19 cellular contexts compared by ENCODE assay signal in genomic region chr5:60673329-60673728, GRCh38. TPM values are rescaled to one million over a fixed set of nuclear protein-coding genes. Genes with fewer than 3 reads are reported as not detected.
A peak's percentile ranks its signal among the peaks of the same experiment; 100 is the strongest.
DNase-seq lines count a peak whose midpoint lies in the region; ATAC-seq, FAIRE-seq and TF ChIP-seq lines count a peak whose summit lies in the region.
"Had no signal": no experiment of that assay in that cellular context is flagged by ENCODE, and none has a peak within 500 bp of the region (broad histone marks: within the 10 kb centered on the region; RNA-seq: fewer than 3 reads in every experiment).

No MANE protein-coding gene starts in this region.

- no peak overlapping the region for H4K91ac ChIP-seq in trophoblast cell (ENCODE audit: low read depth, low read length)

- no peaks in the 10 kb centered on the region for H3K79me1 ChIP-seq in trophoblast cell (ENCODE audit: low read length)

- no peak overlapping the region for H3K9ac ChIP-seq in trophoblast cell (ENCODE audit: low read length)
- H3K9ac ChIP-seq: BLaER1 treated with 17β-estradiol and CSF1 and Interleukin-3, amounts not matched to agents 10 nM and 100 nM had no signal

- no peak overlapping the region for H3K18ac ChIP-seq in trophoblast cell (ENCODE audit: low read length)

- no peak overlapping the region for H2AK5ac ChIP-seq in trophoblast cell (ENCODE audit: low read length)

- H3K4ac ChIP-seq in trophoblast cell (ENCODE audit: low read depth, low read length) = no peak overlapping the region

- intact Hi-C loops in Calu3 (cut with micrococcal nuclease; ENCODE audit: unreplicated experiment) = loop anchor here (5.0 kb wide), 1 partner anchor 861 kb away; no protein-coding TSS in a partner anchor

- no peaks in the 10 kb centered on the region for H4K20me1 ChIP-seq in hepatocyte (ENCODE audit: insufficient read depth, poor library complexity, severe bottlenecking)

- H2BK12ac ChIP-seq in trophoblast cell (ENCODE audit: low read length) = no peak overlapping the region

- no peak overlapping the region for H4K8ac ChIP-seq in trophoblast cell (ENCODE audit: low read depth, low read length)

- no peaks in the 10 kb centered on the region for H3K36me3 ChIP-seq in hepatocyte (replicated peaks; ENCODE audit: insufficient read depth, low read depth)
- H3K36me3 ChIP-seq in small intestine (ENCODE audit: control insufficient read depth in 2 of 2, insufficient read depth in 2 of 2, low read length in 2 of 2) = no peaks in the 10 kb centered on the region
- no peaks in the 10 kb centered on the region for H3K36me3 ChIP-seq in trophoblast cell (ENCODE audit: control insufficient read depth in 1 of 2, insufficient read depth in 2 of 2, low read length in 2 of 2)
- H3K36me3 ChIP-seq: HAP-1 had no signal

- POLR2A ChIA-PET in WTC11 (lab: Charles Lee) = no interaction called here

- no peak for DNase-seq in Calu3
- DNase-seq in WTC11 (ENCODE audit: low spot score) = no peak
- DNase-seq in hepatocyte (ENCODE audit: low spot score) = peak; percentile 44
- peak; percentile 67 for DNase-seq in small intestine
- DNase-seq in SW480 (ENCODE audit: low spot score) = no peak
- DNase-seq in trophoblast cell = no peak
- DNase-seq: CD8-positive, alpha-beta T cell; NCI-H1092 treated with DMSO at 0.1 percent for 48 hours; NCI-H1694 treated with DMSO at 0.1 percent for 48 hours; NCI-H2107; NCI-H510A; NCI-H82; OCI-M1; SHP77 treated with DMSO at 0.1 percent for 48 hours had no signal

- H3K4me2 ChIP-seq in hepatocyte (peak overlapping the region; percentile 38), trophoblast cell (ENCODE audit: low read length) (no peak overlapping the region)

- H3K9me3 ChIP-seq in hepatocyte (ENCODE audit: low read depth) = no peaks in the 10 kb centered on the region
- no peaks in the 10 kb centered on the region for H3K9me3 ChIP-seq in small intestine (ENCODE audit: control insufficient read depth, low read depth)
- no peaks in the 10 kb centered on the region for H3K9me3 ChIP-seq in trophoblast cell (ENCODE audit: insufficient read depth, low read depth, low read length)
- H3K9me3 ChIP-seq: BLaER1 treated with 17β-estradiol and CSF1 and Interleukin-3, amounts not matched to agents 10 nM and 100 nM; HAP-1 had no signal

- no peak for TF ChIP-seq CTCF in Calu3 (IDR thresholded peaks at IDR 0.05; ENCODE audit: unreplicated experiment)
- TF ChIP-seq CTCF in WTC11 (IDR thresholded peaks at IDR 0.05) = no peak
- no peak for TF ChIP-seq CTCF in hepatocyte (IDR thresholded peaks at IDR 0.05; ENCODE audit: poor library complexity)

- no peaks in the 10 kb centered on the region for H3K9me2 ChIP-seq in hepatocyte (replicated peaks; ENCODE audit: insufficient read depth)

- H3K79me2 ChIP-seq in hepatocyte (peaks cover 8% of the 10 kb centered on the region), trophoblast cell (ENCODE audit: control insufficient read depth, insufficient read depth, low read length, poor library complexity) (no peaks in the 10 kb centered on the region)

- no peak overlapping the region for H3K14ac ChIP-seq in trophoblast cell (ENCODE audit: low read length)

- ATAC-seq in WTC11 = no peak
- ATAC-seq in GM19395 (IDR thresholded peaks at IDR 0.05; ENCODE audit: unreplicated experiment) = no peak
- ATAC-seq: CD8-positive, alpha-beta T cell; SK-N-SH treated with all-trans-retinoic acid at 6 μM for 48 hours had no signal

- H3K4me3 Mint-ChIP-seq in Calu3 (ENCODE audit: low read depth, unreplicated experiment) (peak overlapping the region; percentile 22), WTC11 (no peak overlapping the region)
- H3K4me3 Mint-ChIP-seq: CD8-positive, alpha-beta T cell had no signal

- H3K27ac ChIP-seq in hepatocyte = peak overlapping the region; percentile 84
- peak overlapping the region; percentile 87 to 89 for H3K27ac ChIP-seq in small intestine (ENCODE audit: low read depth in 1 of 2, low read length in 1 of 2)
- no peak overlapping the region for H3K27ac ChIP-seq in trophoblast cell (ENCODE audit: low read depth, low read length)

- H3K27me3 ChIP-seq in hepatocyte (no peaks in the 10 kb centered on the region), small intestine (ENCODE audit: control insufficient read depth in 2 of 2, insufficient read depth in 2 of 2, low read length in 2 of 2) (no peaks in the 10 kb centered on the region), trophoblast cell (ENCODE audit: insufficient read depth, low read length) (no peaks in the 10 kb centered on the region)
- H3K27me3 ChIP-seq: BLaER1 treated with 17β-estradiol and CSF1 and Interleukin-3, amounts not matched to agents 10 nM and 100 nM had no signal

- BruUV-seq in Calu3 (replicated peaks; lab: Mats Ljungman, UMichigan) = no TSS peak

- no peak for FAIRE-seq in small intestine (lab: Jason Lieb, UNC)
- FAIRE-seq: D721Med had no signal

- H3K9me3 Mint-ChIP-seq in Calu3 (ENCODE audit: low read depth, unreplicated experiment) = no peaks in the 10 kb centered on the region
- H3K9me3 Mint-ChIP-seq in WTC11 = no peaks in the 10 kb centered on the region
- H3K9me3 Mint-ChIP-seq: CD8-positive, alpha-beta T cell had no signal

- H3K27me3 Mint-ChIP-seq in Calu3 (ENCODE audit: unreplicated experiment) = no peaks in the 10 kb centered on the region
- H3K27me3 Mint-ChIP-seq in WTC11 (ENCODE audit: low read depth) = no peaks in the 10 kb centered on the region

- H3K4me3 ChIP-seq in hepatocyte (no peak overlapping the region), small intestine (ENCODE audit: low read depth in 1 of 2, low read length in 2 of 2) (no peak overlapping the region), trophoblast cell (ENCODE audit: low read depth, low read length) (no peak overlapping the region)
- H3K4me3 ChIP-seq: BLaER1 treated with 17β-estradiol and CSF1 and Interleukin-3, amounts not matched to agents 10 nM and 100 nM; HAP-1 had no signal

- peak overlapping the region; percentile 55 for H3K27ac Mint-ChIP-seq in Calu3 (ENCODE audit: unreplicated experiment)
- H3K27ac Mint-ChIP-seq in WTC11 = peak overlapping the region; percentile 77
- H3K27ac Mint-ChIP-seq: CD8-positive, alpha-beta T cell had no signal

- no peak overlapping the region for H2BK120ac ChIP-seq in trophoblast cell (ENCODE audit: insufficient read depth, low read length, poor library complexity)

- H3K4me1 Mint-ChIP-seq in Calu3 (ENCODE audit: low read depth, unreplicated experiment) (peaks cover 81% of the 10 kb centered on the region), WTC11 (peaks cover 23% of the 10 kb centered on the region)

- no peak overlapping the region for H2BK5ac ChIP-seq in trophoblast cell (ENCODE audit: low read depth, low read length, poor library complexity)

- CTCF ChIA-PET in Calu3 (lab: Charles Lee) (interaction anchor here (0.5 to 1.0 kb wide), 3 partner anchors 13 to 90 kb away, joined by 3 to 6 read pairs (median 4); partner anchors contain the start of gene DEPDC1B), WTC11 (lab: Charles Lee) (interaction anchor here (0.6 to 1.4 kb wide), 2 partner anchors 15 to 198 kb away, joined by 3 to 5 read pairs; no protein-coding TSS in a partner anchor)

- peaks cover 16% of the 10 kb centered on the region for H3K36me3 Mint-ChIP-seq in Calu3 (ENCODE audit: insufficient read depth, unreplicated experiment)
- no peaks in the 10 kb centered on the region for H3K36me3 Mint-ChIP-seq in WTC11
- H3K36me3 Mint-ChIP-seq: CD8-positive, alpha-beta T cell had no signal

- peaks cover 28% of the 10 kb centered on the region for H3K4me1 ChIP-seq in hepatocyte (ENCODE audit: insufficient read depth)
- H3K4me1 ChIP-seq in small intestine (ENCODE audit: control insufficient read depth in 2 of 2, insufficient read depth in 1 of 2, low read depth in 1 of 2, low read length in 1 of 2) = peaks cover 0 to 2% of the 10 kb centered on the region in 2 donors
- H3K4me1 ChIP-seq in trophoblast cell (ENCODE audit: control insufficient read depth in 1 of 2, insufficient read depth in 2 of 2, low read length in 2 of 2) = peaks cover 0 to 3% of the 10 kb centered on the region in 2 experiments
- H3K4me1 ChIP-seq: HAP-1 had no signal

- H3K23ac ChIP-seq in trophoblast cell (ENCODE audit: low read length) = no peak overlapping the region

- no peak overlapping the region for H2AFZ ChIP-seq in hepatocyte
- no peak overlapping the region for H2AFZ ChIP-seq in trophoblast cell (ENCODE audit: insufficient read depth, low read length, poor library complexity)

- H4K12ac ChIP-seq in trophoblast cell (ENCODE audit: low read depth, low read length) = no peak overlapping the region

- WGBS in hepatocyte (ENCODE audit: low lambda C conversion rate, missing lambda C conversion rate) = 75% methylated on average over 2 of the region's 2 CpGs
- WGBS in small intestine, 3 donors = 12 to 63% (median 38%) methylated on average over 2 of the region's 2 CpGs
- WGBS in trophoblast cell (ENCODE audit: extremely low coverage, insufficient coverage, insufficient read length) = no CpG with 5 or more reads among the region's 2 CpGs

TF ChIP-seq in WTC11, 78 proteins besides CTCF, POLR2A, EP300 and RAD21 (continues in another document):
- TF ChIP-seq HMGA2 (CRISPR knock-in tag; IDR thresholded peaks at IDR 0.05) = no peak
- TF ChIP-seq NFE2L1 (CRISPR knock-in tag; IDR thresholded peaks at IDR 0.05) = no peak
- no peak for TF ChIP-seq OVOL2 (CRISPR knock-in tag; IDR thresholded peaks at IDR 0.05; ENCODE audit: borderline replicate concordance)
- no peak for TF ChIP-seq NFATC4 (CRISPR knock-in tag; IDR thresholded peaks at IDR 0.05)
- no peak for TF ChIP-seq ATF6 (CRISPR knock-in tag; IDR thresholded peaks at IDR 0.05)

RNA-seq across cellular contexts. Expression of gene DEPDC1B, which starts 26.6 kb away (rescaled TPM):
- total RNA-seq in Calu3 (2022) (63.1 and 80.7 TPM in 2 replicates), WTC11 (2021) (47.2 to 55.1 TPM (median 50.5 TPM) in 3 replicates), hepatocyte (27.5 and 37.3 TPM in 2 replicates)
- polyA plus RNA-seq in hepatocyte (9.0 and 10.7 TPM in 2 replicates), small intestine (10 to 100 TPM in 1 of 3 donors, 1 to 10 TPM in 2; 2.4 to 19.2 (median 9.4) TPM)
- polyA plus RNA-seq in trophoblast cell (2013) = 72.7 and 80.8 TPM in 2 replicates

Comparison
In these comparisons a context has a peak if more than half of its experiments do, and no peak if none do; other contexts are left out.
1. DNase-seq: peak in hepatocyte (single experiment) and small intestine (single experiment); none in Calu3 (single experiment), WTC11 (single experiment), SW480 (single experiment) and trophoblast cell (0 of 2).